20 cellular contexts compared by ENCODE assay signal in genomic region chr5:95934207-95934804, GRCh38. TPM values are rescaled to one million over a fixed set of nuclear protein-coding genes. Genes with fewer than 3 reads are reported as not detected.
A peak's percentile ranks its signal among the peaks of the same experiment; 100 is the strongest.
DNase-seq lines count a peak whose midpoint lies in the region; ATAC-seq lines count a peak whose summit lies in the region.
"Had no signal": no experiment of that assay in that cellular context is flagged by ENCODE, and none has a peak within 500 bp of the region (broad histone marks: within the 10 kb centered on the region; RNA-seq: fewer than 3 reads in every experiment).

No MANE protein-coding gene starts in this region.

- no peak for DNase-seq in activated T-cell treated with anti-CD3 and anti-CD28 coated beads, Interleukin-2, amount 50 U/mL, for 24 hours
- DNase-seq in activated T-cell treated with anti-CD3 and anti-CD28 coated beads, Interleukin-2, amount 50 U/mL, for 1 hour: no peak
- no peak for DNase-seq in activated T-helper 2 cell treated with anti-CD3 and anti-CD28 coated beads, Interferon-gamma antibody, Interleukin-2, Interleukin-4, amounts not matched to agents 10 μg/mL and 5 μg/mL and 100 μg/mL, durations not matched to agents 14 hours and 24 hours and 36 hours (ENCODE audit: low spot score)
- no peak for DNase-seq in stimulated activated effector memory CD8-positive, alpha-beta T cell treated with anti-CD3 and anti-CD28 coated beads, Interleukin-12 subunit alpha, Interleukin-12 subunit beta, amount 100 ng/mL, for 72 hours (ENCODE audit: low spot score in 2 of 2)
- no peak for DNase-seq in effector CD8-positive, alpha-beta T cell (lab: John Stamatoyannopoulos, UW)
- DNase-seq in LoVo (ENCODE audit: low spot score): no peak
- no peak for DNase-seq in central memory CD4-positive, alpha-beta T cell
- DNase-seq: ACHN; activated naive CD4-positive, alpha-beta T cell; CD4-positive, alpha-beta memory T cell; esophagus squamous epithelium; GOT3; immature natural killer cell; natural killer cell; NCI-H187 treated with DMSO at 0.1 percent for 48 hours; NCI-H510A treated with DMSO at 0.1 percent for 48 hours; PC-9; stimulated activated naive CD4-positive, alpha-beta T cell treated with Interleukin-2 at 50 U/mL for 16 hours had no signal

- no peaks in the 10 kb centered on the region for H3K9me3 Mint-ChIP-seq in activated T-cell treated with anti-CD3 and anti-CD28 coated beads, Interleukin-2, amount 50 U/mL, for 24 hours
- no peaks in the 10 kb centered on the region for H3K9me3 Mint-ChIP-seq in activated T-helper 2 cell treated with anti-CD3 and anti-CD28 coated beads, Interferon-gamma antibody, Interleukin-2, Interleukin-4, amounts not matched to agents 10 μg/mL and 5 μg/mL and 100 μg/mL, durations not matched to agents 14 hours and 24 hours and 36 hours
- H3K9me3 Mint-ChIP-seq in stimulated activated effector memory CD8-positive, alpha-beta T cell treated with anti-CD3 and anti-CD28 coated beads, Interleukin-12 subunit alpha, Interleukin-12 subunit beta, amount 100 ng/mL, for 72 hours: no peaks in the 10 kb centered on the region
- H3K9me3 Mint-ChIP-seq: CD4-positive, alpha-beta memory T cell; dendritic cell treated with granulocyte-macrophage colony-stimulating factor and Interleukin-4, amounts not matched to agents 40 ng/mL and 50 ng/mL, for 4 days; immature natural killer cell; natural killer cell had no signal

- no peak overlapping the region for H3K4me3 Mint-ChIP-seq in activated T-cell treated with anti-CD3 and anti-CD28 coated beads, Interleukin-2, amount 50 U/mL, for 24 hours
- H3K4me3 Mint-ChIP-seq in activated T-helper 2 cell treated with anti-CD3 and anti-CD28 coated beads, Interferon-gamma antibody, Interleukin-2, Interleukin-4, amounts not matched to agents 10 μg/mL and 5 μg/mL and 100 μg/mL, durations not matched to agents 14 hours and 24 hours and 36 hours (ENCODE audit: low read depth): no peak overlapping the region
- no peak overlapping the region for H3K4me3 Mint-ChIP-seq in stimulated activated effector memory CD8-positive, alpha-beta T cell treated with anti-CD3 and anti-CD28 coated beads, Interleukin-12 subunit alpha, Interleukin-12 subunit beta, amount 100 ng/mL, for 72 hours
- H3K4me3 Mint-ChIP-seq: CD4-positive, alpha-beta memory T cell; dendritic cell treated with granulocyte-macrophage colony-stimulating factor and Interleukin-4, amounts not matched to agents 40 ng/mL and 50 ng/mL, for 4 days; immature natural killer cell; natural killer cell had no signal

- no peaks in the 10 kb centered on the region for H3K27me3 Mint-ChIP-seq in activated T-cell treated with anti-CD3 and anti-CD28 coated beads, Interleukin-2, amount 50 U/mL, for 24 hours
- no peaks in the 10 kb centered on the region for H3K27me3 Mint-ChIP-seq in activated T-helper 2 cell treated with anti-CD3 and anti-CD28 coated beads, Interferon-gamma antibody, Interleukin-2, Interleukin-4, amounts not matched to agents 10 μg/mL and 5 μg/mL and 100 μg/mL, durations not matched to agents 14 hours and 24 hours and 36 hours (ENCODE audit: low read depth)
- H3K27me3 Mint-ChIP-seq: CD4-positive, alpha-beta memory T cell had no signal

- H3K27ac Mint-ChIP-seq in activated T-cell treated with anti-CD3 and anti-CD28 coated beads, Interleukin-2, amount 50 U/mL, for 24 hours: peak overlapping the region; percentile 84
- peak overlapping the region; percentile 24 for H3K27ac Mint-ChIP-seq in activated T-helper 2 cell treated with anti-CD3 and anti-CD28 coated beads, Interferon-gamma antibody, Interleukin-2, Interleukin-4, amounts not matched to agents 10 μg/mL and 5 μg/mL and 100 μg/mL, durations not matched to agents 14 hours and 24 hours and 36 hours
- peak overlapping the region; percentile 1 for H3K27ac Mint-ChIP-seq in stimulated activated effector memory CD8-positive, alpha-beta T cell treated with anti-CD3 and anti-CD28 coated beads, Interleukin-12 subunit alpha, Interleukin-12 subunit beta, amount 100 ng/mL, for 72 hours
- H3K27ac Mint-ChIP-seq: CD4-positive, alpha-beta memory T cell; dendritic cell treated with granulocyte-macrophage colony-stimulating factor and Interleukin-4, amounts not matched to agents 40 ng/mL and 50 ng/mL, for 4 days had no signal

- peaks cover 70% of the 10 kb centered on the region for H3K36me3 Mint-ChIP-seq in activated T-cell treated with anti-CD3 and anti-CD28 coated beads, Interleukin-2, amount 50 U/mL, for 24 hours (ENCODE audit: low read depth)
- H3K36me3 Mint-ChIP-seq in activated T-helper 2 cell treated with anti-CD3 and anti-CD28 coated beads, Interferon-gamma antibody, Interleukin-2, Interleukin-4, amounts not matched to agents 10 μg/mL and 5 μg/mL and 100 μg/mL, durations not matched to agents 14 hours and 24 hours and 36 hours (ENCODE audit: low read depth): peaks cover 45% of the 10 kb centered on the region
- H3K36me3 Mint-ChIP-seq in stimulated activated effector memory CD8-positive, alpha-beta T cell treated with anti-CD3 and anti-CD28 coated beads, Interleukin-12 subunit alpha, Interleukin-12 subunit beta, amount 100 ng/mL, for 72 hours: peaks cover 28% of the 10 kb centered on the region
- H3K36me3 Mint-ChIP-seq: natural killer cell had no signal

- peak; percentile 45 for ATAC-seq in HG03432 (IDR thresholded peaks at IDR 0.05; ENCODE audit: unreplicated experiment)
- ATAC-seq in stimulated activated effector memory CD8-positive, alpha-beta T cell treated with anti-CD3 and anti-CD28 coated beads, Interleukin-12 subunit alpha, Interleukin-12 subunit beta, amount 100 ng/mL, for 72 hours: peak; percentile 56

- intact Hi-C loops in activated T-helper 2 cell treated with anti-CD3 and anti-CD28 coated beads, Interferon-gamma antibody, Interleukin-2, Interleukin-4, amounts not matched to agents 10 μg/mL and 5 μg/mL and 100 μg/mL, durations not matched to agents 14 hours and 24 hours and 36 hours (cut with micrococcal nuclease): loop anchor here (2.0 kb wide), 1 partner anchor 14 kb away; no protein-coding TSS in a partner anchor

- peaks cover 41% of the 10 kb centered on the region for H3K4me1 Mint-ChIP-seq in activated T-cell treated with anti-CD3 and anti-CD28 coated beads, Interleukin-2, amount 50 U/mL, for 24 hours (ENCODE audit: low read depth)
- peaks cover 44% of the 10 kb centered on the region for H3K4me1 Mint-ChIP-seq in activated T-helper 2 cell treated with anti-CD3 and anti-CD28 coated beads, Interferon-gamma antibody, Interleukin-2, Interleukin-4, amounts not matched to agents 10 μg/mL and 5 μg/mL and 100 μg/mL, durations not matched to agents 14 hours and 24 hours and 36 hours (ENCODE audit: low read depth)
- H3K4me1 Mint-ChIP-seq in stimulated activated effector memory CD8-positive, alpha-beta T cell treated with anti-CD3 and anti-CD28 coated beads, Interleukin-12 subunit alpha, Interleukin-12 subunit beta, amount 100 ng/mL, for 72 hours: peaks cover 25% of the 10 kb centered on the region

RNA-seq across cellular contexts. Expression of gene ELL2, which starts 27.3 kb away (rescaled TPM):
- total RNA-seq in activated T-helper 2 cell treated with anti-CD3 and anti-CD28 coated beads, Interferon-gamma antibody, Interleukin-2, Interleukin-4, amounts not matched to agents 10 μg/mL and 5 μg/mL and 100 μg/mL, durations not matched to agents 14 hours and 24 hours and 36 hours: 124 and 135 TPM in 2 replicates

Comparison
In these comparisons a context has a peak if more than half of its experiments do, and no peak if none do; other contexts are left out.
1. H3K27ac Mint-ChIP-seq: peak in every context shown above with its lines; median percentile 84 in activated T-cell treated with anti-CD3 and anti-CD28 coated beads, Interleukin-2, amount 50 U/mL, for 24 hours; 24 in activated T-helper 2 cell treated with anti-CD3 and anti-CD28 coated beads, Interferon-gamma antibody, Interleukin-2, Interleukin-4, amounts not matched to agents 10 μg/mL and 5 μg/mL and 100 μg/mL, durations not matched to agents 14 hours and 24 hours and 36 hours; 1 in stimulated activated effector memory CD8-positive, alpha-beta T cell treated with anti-CD3 and anti-CD28 coated beads, Interleukin-12 subunit alpha, Interleukin-12 subunit beta, amount 100 ng/mL, for 72 hours.